ENCODE assay signal across 18 cellular contexts in genomic region chr16:6889106-6889505, GRCh38.
DNase-seq lines count a peak whose midpoint lies in the region; FAIRE-seq and TF ChIP-seq lines count a peak whose summit lies in the region.
"Had no signal": no experiment of that assay in that cellular context is flagged by ENCODE, and none has a peak within 500 bp of the region (broad histone marks: within the 10 kb centered on the region; RNA-seq: fewer than 3 reads in every experiment).

No MANE protein-coding gene starts in this region.

- no peak for TF ChIP-seq POLR2A in thyroid gland (IDR thresholded peaks at IDR 0.05)

- peak overlapping the region in 2 of 3 donors; percentile 68 to 69 for H3K27ac ChIP-seq in thyroid gland
- H3K27ac ChIP-seq: GM23248 had no signal

- FAIRE-seq in HTR-8/SVneo (lab: Jason Lieb, UNC) = no peak
- FAIRE-seq: GM12891, GM18507, H1 had no signal

- no peaks in the 10 kb centered on the region for H3K36me3 ChIP-seq in thyroid gland

- DNase-seq in Caki2 (ENCODE audit: low read depth) (peak; percentile 35), left kidney (ENCODE audit: low read depth, low spot score) (peak; percentile 64), thyroid gland (no peak), HTR-8/SVneo (ENCODE audit: insufficient read length, low spot score) (no peak), NCI-H1694 (lab: John Stamatoyannopoulos, UW) (no peak), NCI-H2107 (lab: John Stamatoyannopoulos, UW) (no peak)
- DNase-seq: Calu3; CD4-positive, alpha-beta T cell; CD8-positive, alpha-beta memory T cell; DMS53; DMS79 treated with DMSO at 0.1 percent for 48 hours; GF-D8; GM23248; H7; HCEC 1CT had no signal

- 68 to 78% methylated on average over 4 of the region's 4 CpGs for WGBS in thyroid gland, 2 donors

- TF ChIP-seq CTCF in thyroid gland (IDR thresholded peaks at IDR 0.05) = no peak

- no peaks in the 10 kb centered on the region for H3K9me3 ChIP-seq in thyroid gland

- no peaks in the 10 kb centered on the region for H3K27me3 ChIP-seq in thyroid gland

- intact Hi-C loops in thyroid gland (cut with DNase I) = no loop called here

- H3K4me1 ChIP-seq in thyroid gland = peaks cover 43 to 49% of the 10 kb centered on the region in 2 donors

- no peak overlapping the region for H3K4me3 ChIP-seq in thyroid gland (replicated peaks in 1 of 3)
- H3K4me3 ChIP-seq: GM23248 had no signal

- in situ Hi-C loops in Caki2 (cut with HindIII; ENCODE audit: low pct_unique_long_range_greater_than_20kb, low sequenced_read_pairs) = no loop called here

Comparison
In these comparisons a context has a peak if more than half of its experiments do, and no peak if none do; other contexts are left out.
1. DNase-seq: peak in Caki2 (single experiment) and left kidney (single experiment); none in thyroid gland (0 of 2), HTR-8/SVneo (single experiment), NCI-H1694 (single experiment) and NCI-H2107 (single experiment).